ENCODE assay signal across 8 cellular contexts in genomic region chr16:81181013-81181720, GRCh38. TPM values are rescaled to one million over a fixed set of nuclear protein-coding genes. Genes with fewer than 3 reads are reported as not detected.
DNase-seq lines count a peak whose midpoint lies in the region; ATAC-seq, FAIRE-seq and TF ChIP-seq lines count a peak whose summit lies in the region.

No MANE protein-coding gene starts in this region.

- H3K4me3 ChIP-seq in ascending aorta (no peak overlapping the region), skeletal muscle tissue (ENCODE audit: low read length in 3 of 3) (peak overlapping the region; percentile 11 to 66 (median 58))

- H3K36me3 ChIP-seq in ascending aorta (no peaks in the 10 kb centered on the region), skeletal muscle tissue (ENCODE audit: control insufficient read depth in 3 of 3, insufficient read depth in 3 of 3, low read length in 3 of 3) (no peaks in the 10 kb centered on the region)

- intact Hi-C loops in ascending aorta (cut with DNase I) = loop anchor here (1.0 kb wide), 2 partner anchors 85 to 104 kb away; partner anchors contain the start of genes C16orf46 and GCSH

- no peak for ATAC-seq in HG03565 (IDR thresholded peaks at IDR 0.05; ENCODE audit: unreplicated experiment)

- TF ChIP-seq CTCF in ascending aorta (IDR thresholded peaks at IDR 0.05) = no peak

- no peaks in the 10 kb centered on the region for H3K27me3 ChIP-seq in ascending aorta
- H3K27me3 ChIP-seq in skeletal muscle tissue (ENCODE audit: control insufficient read depth in 3 of 3, insufficient read depth in 3 of 3, low read length in 3 of 3) = no peaks in the 10 kb centered on the region

- peak; percentile 91 for FAIRE-seq in HTR-8/SVneo (lab: Jason Lieb, UNC)

- DNase-seq in 8988T (peak; percentile 81), HTR-8/SVneo (ENCODE audit: insufficient read length, low spot score) (peak; percentile 91), ascending aorta (ENCODE audit: low spot score in 2 of 2) (peak; percentile 48 to 92), iPS DF 19.7 (ENCODE audit: low read depth, low spot score) (peak; percentile 92), pons (ENCODE audit: low spot score) (no peak), medulla oblongata (ENCODE audit: extremely low spot score) (no peak)

- H3K4me1 ChIP-seq in ascending aorta (peaks cover 0 to 10% of the 10 kb centered on the region in 2 donors), skeletal muscle tissue (ENCODE audit: control insufficient read depth in 3 of 3, insufficient read depth in 3 of 3, low read length in 3 of 3) (peaks cover 8 to 10% (median 9%) of the 10 kb centered on the region in 3 donors)

- H3K9me3 ChIP-seq in ascending aorta = no peaks in the 10 kb centered on the region
- H3K9me3 ChIP-seq in skeletal muscle tissue (ENCODE audit: control insufficient read depth in 3 of 3, low read length in 3 of 3) = no peaks in the 10 kb centered on the region

- H3K9ac ChIP-seq in skeletal muscle tissue (ENCODE audit: low read depth in 1 of 3, low read length in 3 of 3) = peak overlapping the region in 2 of 3 donors; percentile 61 to 84

- H3K27ac ChIP-seq in ascending aorta (peak overlapping the region; percentile 69 to 79), skeletal muscle tissue (ENCODE audit: low read depth, low read length) (peak overlapping the region; percentile 88)

RNA-seq across cellular contexts. Expression of gene BCO1, which starts 57.3 kb away (rescaled TPM):
- total RNA-seq in ascending aorta (not detected), skeletal muscle tissue (not detected)

Comparison
In these comparisons a context has a peak if more than half of its experiments do, and no peak if none do; other contexts are left out.
1. DNase-seq: peak in 8988T (single experiment), HTR-8/SVneo (single experiment), ascending aorta (2 of 2) and iPS DF 19.7 (single experiment); none in pons (single experiment) and medulla oblongata (single experiment).
2. H3K4me3 ChIP-seq: peak in skeletal muscle tissue (3 of 3); none in ascending aorta (0 of 2).